In genomic region chr5:150406120-150407096, GRCh38 we compare ENCODE assay signal across 20 cellular contexts. TPM values are rescaled to one million over a fixed set of nuclear protein-coding genes. Genes with fewer than 3 reads are reported as not detected.
DNase-seq lines count a peak whose midpoint lies in the region; ATAC-seq, FAIRE-seq and TF ChIP-seq lines count a peak whose summit lies in the region.
"Had no signal": no experiment of that assay in that cellular context is flagged by ENCODE, and none has a peak within 500 bp of the region (broad histone marks: within the 10 kb centered on the region; RNA-seq: fewer than 3 reads in every experiment).

No MANE protein-coding gene starts in this region.

- CTCF ChIA-PET in activated CD8-positive, alpha-beta memory T cell treated with anti-CD3 and anti-CD28 coated beads, Interleukin-2, amount 10 ng/mL, durations not matched to agents 7 days and 5 days (lab: Charles Lee): interaction anchor here (1.0 to 1.7 kb wide), 3 partner anchors 9 to 32 kb away, joined by 3 read pairs; no protein-coding TSS in a partner anchor

- no peaks in the 10 kb centered on the region for H3K27me3 Mint-ChIP-seq in activated CD8-positive, alpha-beta memory T cell treated with anti-CD3 and anti-CD28 coated beads, Interleukin-2, amount 10 ng/mL, durations not matched to agents 7 days and 5 days
- H3K27me3 Mint-ChIP-seq in activated T-helper 1 cell treated with anti-CD3 and anti-CD28 coated beads, Interleukin-12 subunit alpha, Interleukin-12 subunit beta, Interleukin-2, Interleukin-4 antibody, amounts not matched to agents 30 ng/mL and 10 ng/mL and 1 ng/mL, durations not matched to agents 14 hours and 24 hours and 36 hours (ENCODE audit: insufficient read depth): no peaks in the 10 kb centered on the region
- H3K27me3 Mint-ChIP-seq: progenitor cell of endocrine pancreas had no signal

- ATAC-seq in activated CD8-positive, alpha-beta memory T cell treated with anti-CD3 and anti-CD28 coated beads, Interleukin-2, amount 10 ng/mL, durations not matched to agents 7 days and 5 days: no peak
- ATAC-seq: A549, HepG2 had no signal

- H3K27ac ChIP-seq in spleen: peak overlapping the region in 7 of 8 donors; percentile 7 to 99 (median 97)
- H3K27ac ChIP-seq: A549 had no signal

- peak; percentile 33 for FAIRE-seq in GM12891 (lab: Jason Lieb, UNC)
- FAIRE-seq: A549, HepG2 had no signal

- DNase-seq in activated CD8-positive, alpha-beta memory T cell treated with anti-CD3 and anti-CD28 coated beads, Interleukin-2, amount 10 ng/mL, durations not matched to agents 7 days and 5 days: no peak
- no peak for DNase-seq in activated CD8-positive, alpha-beta memory T cell treated with anti-CD3 and anti-CD28 coated beads, Interleukin-2, amount 50 U/mL, for 4 hours
- DNase-seq in GM12891 (ENCODE audit: insufficient read length, low spot score) (no peak), spleen (no peak), hepatic stellate cell (ENCODE audit: low spot score) (no peak), NK-92 (lab: John Stamatoyannopoulos, UW; ENCODE audit: unreplicated experiment) (no peak), NCI-H1694 treated with DMSO at 0.1 percent for 48 hours (lab: John Stamatoyannopoulos, UW) (no peak)
- no peak for DNase-seq in activated T-helper 1 cell treated with anti-CD3 and anti-CD28 coated beads, Interleukin-12 subunit alpha, Interleukin-12 subunit beta, Interleukin-2, Interleukin-4 antibody, amounts not matched to agents 30 ng/mL and 10 ng/mL and 1 ng/mL, durations not matched to agents 14 hours and 24 hours and 36 hours (ENCODE audit: low spot score)
- DNase-seq: DND-41, MM.1S, NCI-H2081 treated with DMSO at 0.1 percent for 48 hours, NCI-H524 treated with DMSO at 0.1 percent for 48 hours, T-helper 9 cell, transverse colon had no signal

- peak overlapping the region in 5 of 8 donors; percentile 63 to 86 (median 77) for H3K4me3 ChIP-seq in spleen
- H3K4me3 ChIP-seq: A549, esophagus muscularis mucosa, smooth muscle cell, transverse colon had no signal

- H3K27me3 ChIP-seq in spleen (replicated peaks in 1 of 7): no peaks in the 10 kb centered on the region
- H3K27me3 ChIP-seq: esophagus muscularis mucosa, transverse colon had no signal

- H3K4me1 ChIP-seq in spleen: peaks cover 28 to 97% (median 86%) of the 10 kb centered on the region in 6 donors

- peaks cover 67% of the 10 kb centered on the region for H3K36me3 Mint-ChIP-seq in activated CD8-positive, alpha-beta memory T cell treated with anti-CD3 and anti-CD28 coated beads, Interleukin-2, amount 10 ng/mL, durations not matched to agents 7 days and 5 days
- peaks cover 34% of the 10 kb centered on the region for H3K36me3 Mint-ChIP-seq in activated T-helper 1 cell treated with anti-CD3 and anti-CD28 coated beads, Interleukin-12 subunit alpha, Interleukin-12 subunit beta, Interleukin-2, Interleukin-4 antibody, amounts not matched to agents 30 ng/mL and 10 ng/mL and 1 ng/mL, durations not matched to agents 14 hours and 24 hours and 36 hours (ENCODE audit: low read depth)

- TF ChIP-seq POLR2A in GM12891 (IDR thresholded peaks at IDR 0.05; ENCODE audit: low read depth, low read length) (peak; percentile 64), spleen (IDR thresholded peaks at IDR 0.05) (no peak)

- WGBS in spleen, 5 donors: 80 to 91% (median 85%) methylated on average over 14 of the region's 14 CpGs

- peak overlapping the region; percentile 28 for H3K27ac Mint-ChIP-seq in activated CD8-positive, alpha-beta memory T cell treated with anti-CD3 and anti-CD28 coated beads, Interleukin-2, amount 10 ng/mL, durations not matched to agents 7 days and 5 days
- peak overlapping the region; percentile 67 for H3K27ac Mint-ChIP-seq in activated T-helper 1 cell treated with anti-CD3 and anti-CD28 coated beads, Interleukin-12 subunit alpha, Interleukin-12 subunit beta, Interleukin-2, Interleukin-4 antibody, amounts not matched to agents 30 ng/mL and 10 ng/mL and 1 ng/mL, durations not matched to agents 14 hours and 24 hours and 36 hours
- H3K27ac Mint-ChIP-seq: nephron, progenitor cell of endocrine pancreas had no signal

- H3K4me3 Mint-ChIP-seq in activated CD8-positive, alpha-beta memory T cell treated with anti-CD3 and anti-CD28 coated beads, Interleukin-2, amount 10 ng/mL, durations not matched to agents 7 days and 5 days: no peak overlapping the region
- H3K4me3 Mint-ChIP-seq in activated T-helper 1 cell treated with anti-CD3 and anti-CD28 coated beads, Interleukin-12 subunit alpha, Interleukin-12 subunit beta, Interleukin-2, Interleukin-4 antibody, amounts not matched to agents 30 ng/mL and 10 ng/mL and 1 ng/mL, durations not matched to agents 14 hours and 24 hours and 36 hours: no peak overlapping the region
- H3K4me3 Mint-ChIP-seq: nephron had no signal

- peaks cover 0 to 90% (median 76%) of the 10 kb centered on the region in 6 donors for H3K36me3 ChIP-seq in spleen

- no peaks in the 10 kb centered on the region for H3K9me3 Mint-ChIP-seq in activated CD8-positive, alpha-beta memory T cell treated with anti-CD3 and anti-CD28 coated beads, Interleukin-2, amount 10 ng/mL, durations not matched to agents 7 days and 5 days (ENCODE audit: low read depth)
- H3K9me3 Mint-ChIP-seq in activated T-helper 1 cell treated with anti-CD3 and anti-CD28 coated beads, Interleukin-12 subunit alpha, Interleukin-12 subunit beta, Interleukin-2, Interleukin-4 antibody, amounts not matched to agents 30 ng/mL and 10 ng/mL and 1 ng/mL, durations not matched to agents 14 hours and 24 hours and 36 hours: no peaks in the 10 kb centered on the region
- H3K9me3 Mint-ChIP-seq: nephron had no signal

- H3K4me1 Mint-ChIP-seq in activated CD8-positive, alpha-beta memory T cell treated with anti-CD3 and anti-CD28 coated beads, Interleukin-2, amount 10 ng/mL, durations not matched to agents 7 days and 5 days: peaks cover 30% of the 10 kb centered on the region
- H3K4me1 Mint-ChIP-seq in activated T-helper 1 cell treated with anti-CD3 and anti-CD28 coated beads, Interleukin-12 subunit alpha, Interleukin-12 subunit beta, Interleukin-2, Interleukin-4 antibody, amounts not matched to agents 30 ng/mL and 10 ng/mL and 1 ng/mL, durations not matched to agents 14 hours and 24 hours and 36 hours (ENCODE audit: low read depth): peaks cover 26% of the 10 kb centered on the region

- no peak for TF ChIP-seq CTCF in spleen (IDR thresholded peaks at IDR 0.05 in 8 of 11, conservative IDR thresholded peaks at IDR 0.05 in 3 of 11)

- H3K9me3 ChIP-seq in spleen: no peaks in the 10 kb centered on the region
- H3K9me3 ChIP-seq: A549, esophagus muscularis mucosa, transverse colon had no signal

- intact Hi-C loops in activated T-helper 1 cell treated with anti-CD3 and anti-CD28 coated beads, Interleukin-12 subunit alpha, Interleukin-12 subunit beta, Interleukin-2, Interleukin-4 antibody, amounts not matched to agents 30 ng/mL and 10 ng/mL and 1 ng/mL, durations not matched to agents 14 hours and 24 hours and 36 hours (cut with micrococcal nuclease): no loop called here
- intact Hi-C loops in spleen (cut with DNase I; ENCODE audit: low total_unique reads): no loop called here

TF ChIP-seq in GM12891, 5 proteins besides CTCF, POLR2A, EP300 and RAD21:
- peak; percentile 74 for TF ChIP-seq POU2F2 (IDR thresholded peaks at IDR 0.05; ENCODE audit: low read depth, low read length)
- TF ChIP-seq PAX5 (IDR thresholded peaks at IDR 0.05; ENCODE audit: insufficient read depth, low read length, severe bottlenecking): no peak
- peak; percentile 89 for TF ChIP-seq POLR2AphosphoS5 (IDR thresholded peaks at IDR 0.05; ENCODE audit: low read depth, low read length)
- TF ChIP-seq SPI1 (IDR thresholded peaks at IDR 0.05; ENCODE audit: low read depth, low read length): no peak
- TF ChIP-seq TAF1 (IDR thresholded peaks at IDR 0.05; ENCODE audit: low read depth, low read length): no peak

RNA-seq across cellular contexts. Expression of gene CD74, which starts 6.3 kb away (rescaled TPM):
- total RNA-seq in activated CD8-positive, alpha-beta memory T cell treated with anti-CD3 and anti-CD28 coated beads, Interleukin-2, amount 10 ng/mL, durations not matched to agents 7 days and 5 days: 1,000 to 10,000 TPM; 1,513 to 1,561 TPM
- 7,750 TPM for polyA plus RNA-seq in GM12891 (2012; ENCODE audit: low read depth, missing spikeins)
- 440 and 444 TPM in 2 replicates for total RNA-seq in activated T-helper 1 cell treated with anti-CD3 and anti-CD28 coated beads, Interleukin-12 subunit alpha, Interleukin-12 subunit beta, Interleukin-2, Interleukin-4 antibody, amounts not matched to agents 30 ng/mL and 10 ng/mL and 1 ng/mL, durations not matched to agents 14 hours and 24 hours and 36 hours
- 1,000 to 10,000 TPM; 3,224 to 5,563 (median 4,811) TPM for total RNA-seq in spleen
- 1,000 to 10,000 TPM; 3,319 to 4,860 (median 4,644) TPM for polyA plus RNA-seq in spleen
- polyA plus RNA-seq: A549 had no signal

RNA-seq across cellular contexts. Expression of gene RPS14, which starts 43.1 kb away (rescaled TPM):
- total RNA-seq in activated CD8-positive, alpha-beta memory T cell treated with anti-CD3 and anti-CD28 coated beads, Interleukin-2, amount 10 ng/mL, durations not matched to agents 7 days and 5 days: 1,000 to 10,000 TPM; 1,980 to 2,218 TPM
- 5,398 TPM for polyA plus RNA-seq in GM12891 (2012; ENCODE audit: low read depth, missing spikeins)
- 2,328 and 2,429 TPM in 2 replicates for total RNA-seq in activated T-helper 1 cell treated with anti-CD3 and anti-CD28 coated beads, Interleukin-12 subunit alpha, Interleukin-12 subunit beta, Interleukin-2, Interleukin-4 antibody, amounts not matched to agents 30 ng/mL and 10 ng/mL and 1 ng/mL, durations not matched to agents 14 hours and 24 hours and 36 hours
- total RNA-seq in spleen: 1,000 to 10,000 TPM; 1,801 to 2,829 (median 2,025) TPM
- polyA plus RNA-seq in spleen: 1,000 to 10,000 TPM; 5,417 to 8,400 (median 8,329) TPM

RNA-seq across cellular contexts. Expression of gene TCOF1, which starts 48.9 kb away (rescaled TPM):
- 10 to 100 TPM; 95.3 to 96.9 TPM for total RNA-seq in activated CD8-positive, alpha-beta memory T cell treated with anti-CD3 and anti-CD28 coated beads, Interleukin-2, amount 10 ng/mL, durations not matched to agents 7 days and 5 days
- polyA plus RNA-seq in GM12891 (2012; ENCODE audit: low read depth, missing spikeins): 22.5 TPM
- 130 and 131 TPM in 2 replicates for total RNA-seq in activated T-helper 1 cell treated with anti-CD3 and anti-CD28 coated beads, Interleukin-12 subunit alpha, Interleukin-12 subunit beta, Interleukin-2, Interleukin-4 antibody, amounts not matched to agents 30 ng/mL and 10 ng/mL and 1 ng/mL, durations not matched to agents 14 hours and 24 hours and 36 hours
- 10 to 100 TPM; 31.8 to 44.3 (median 34.8) TPM for total RNA-seq in spleen
- 10 to 100 TPM; 15.3 to 20.1 (median 19.0) TPM for polyA plus RNA-seq in spleen
